ENCODE assay signal across 9 cellular contexts in genomic region chr17:21648125-21648524, GRCh38. TPM values are rescaled to one million over a fixed set of nuclear protein-coding genes. Genes with fewer than 3 reads are reported as not detected.
"Had no signal": no experiment of that assay in that cellular context is flagged by ENCODE, and none has a peak within 500 bp of the region (broad histone marks: within the 10 kb centered on the region; RNA-seq: fewer than 3 reads in every experiment).

No MANE protein-coding gene starts in this region.

RNA-seq across cellular contexts. Expression of gene KCNJ18, which starts 44.2 kb away (rescaled TPM):
- total RNA-seq: OCI-LY7, PC-9, Peyer's patch, Right ventricle myocardium inferior, Right ventricle myocardium superior, RPMI7951, SJCRH30, SJSA1, SK-MEL-5 had no signal
